ENCODE assay signal across 8 cellular contexts in the genomic region with DNA sequence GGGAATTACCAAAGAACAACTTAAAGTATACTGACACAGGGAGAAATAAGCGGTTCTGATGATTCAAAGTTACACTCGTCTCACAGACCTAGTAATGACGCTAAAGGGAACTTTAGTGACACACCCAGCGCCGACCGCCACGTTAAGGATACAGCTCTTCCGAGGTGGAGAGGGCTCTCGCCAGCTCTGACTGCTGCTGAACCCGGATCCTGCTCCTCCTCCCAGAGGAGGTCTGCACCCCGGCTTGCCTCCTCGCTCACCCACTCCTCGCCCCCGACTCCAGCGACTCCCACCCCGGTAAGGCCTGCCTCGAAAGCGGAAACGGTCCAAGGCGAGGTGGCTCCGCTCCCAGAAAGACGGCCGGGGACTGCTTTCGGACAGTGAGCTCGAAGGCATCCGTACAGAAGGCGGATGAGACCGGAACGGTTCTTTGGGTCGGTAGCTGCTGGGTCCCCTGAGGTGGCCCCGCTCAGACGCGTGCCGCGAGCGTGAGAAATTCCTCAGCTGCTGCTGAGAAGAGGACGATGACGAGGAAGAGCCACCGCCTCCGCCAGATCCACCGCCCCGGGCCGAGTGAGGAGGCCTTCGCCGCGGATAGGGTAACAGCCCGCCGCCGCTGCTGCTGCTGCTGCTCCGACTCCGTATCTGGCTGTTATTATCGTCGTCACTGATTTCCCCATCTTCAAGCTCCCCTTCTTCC. TPM values are rescaled to one million over a fixed set of nuclear protein-coding genes. Genes with fewer than 3 reads are reported as not detected.
DNase-seq lines count a peak whose midpoint lies in the region; ATAC-seq, FAIRE-seq and TF ChIP-seq lines count a peak whose summit lies in the region.

No MANE protein-coding gene starts in this region.

- peak overlapping the region; percentile 97 for H3K27ac ChIP-seq in K562 (ENCODE audit: extremely low read depth, low read depth, low read length)
- H3K27ac ChIP-seq in smooth muscle cell (ENCODE audit: low read depth), result peak overlapping the region; percentile 98

- ATAC-seq in GM21786 (IDR thresholded peaks at IDR 0.05; ENCODE audit: unreplicated experiment), result peak; percentile 15
- ATAC-seq in K562, result peak; percentile 69

- DNase-seq in KG1 (lab: John Stamatoyannopoulos, UW) (peak; percentile 36), UCSD-AML1 (lab: John Stamatoyannopoulos, UW; ENCODE audit: unreplicated experiment) (peak; percentile 69), K562 (ENCODE audit: extremely low read depth in 1 of 4, low spot score in 3 of 4) (peak; percentile 38 to 75 (median 42)), iPS-NIHi11 (ENCODE audit: low spot score) (peak; percentile 35), smooth muscle cell (lab: John Stamatoyannopoulos, UW; ENCODE audit: unreplicated experiment) (peak; percentile 75), SHP77 treated with DMSO at 0.1 percent for 48 hours (lab: John Stamatoyannopoulos, UW) (no peak)

- H3K36me3 ChIP-seq in ES-I3 (ENCODE audit: insufficient read depth, low read length) (peaks cover 4% of the 10 kb centered on the region; the same call in 1 of the 2 replicates), K562 (ENCODE audit: control insufficient read depth, insufficient read depth, low read length) (peaks cover 29% of the 10 kb centered on the region), smooth muscle cell (ENCODE audit: low read depth) (peaks cover 11% of the 10 kb centered on the region)

- POLR2A ChIA-PET in K562 (lab: Yijun Ruan, JAX), result interaction anchor here (0.6 to 3.8 kb wide), 16 partner anchors 8 to 288 kb away, joined by 3 to 18 read pairs (median 6); a partner anchor contains a TSS

- TF ChIP-seq EP300 in K562 (IDR thresholded peaks at IDR 0.05; ENCODE audit: low read length), result no peak

- H3K27me3 ChIP-seq in K562 (ENCODE audit: control insufficient read depth in 2 of 2, insufficient read depth in 2 of 2, low read length in 2 of 2) (no peaks in the 10 kb centered on the region), smooth muscle cell (ENCODE audit: low read depth) (no peaks in the 10 kb centered on the region)

- no peaks in the 10 kb centered on the region; the same call in 1 of the 2 replicates for H3K4me1 ChIP-seq in ES-I3 (ENCODE audit: insufficient read depth, low read length)
- H3K4me1 ChIP-seq in K562 (replicated peaks in 1 of 2; ENCODE audit: control insufficient read depth in 2 of 2, insufficient read depth in 2 of 2, low read length in 2 of 2), result peaks cover 11 to 12% of the 10 kb centered on the region in 2 experiments; a peak in 3 of 5 replicates
- peaks cover 30% of the 10 kb centered on the region for H3K4me1 ChIP-seq in smooth muscle cell (ENCODE audit: low read depth)

- H2AFZ ChIP-seq in K562 (ENCODE audit: low read depth, low read length) (peak overlapping the region; percentile 89), smooth muscle cell (ENCODE audit: low read depth) (no peak overlapping the region)

- H3K4me2 ChIP-seq in K562 (ENCODE audit: insufficient read depth, low read length) (peak overlapping the region; percentile 94), smooth muscle cell (peak overlapping the region; percentile 97)

- H3K9ac ChIP-seq in ES-I3 (ENCODE audit: low read depth, low read length), result peak overlapping the region; percentile 100
- H3K9ac ChIP-seq in K562 (ENCODE audit: insufficient read depth in 1 of 2, low read depth in 2 of 2, low read length in 2 of 2), result peak overlapping the region; percentile 95 to 96
- H3K9ac ChIP-seq in smooth muscle cell (ENCODE audit: low read depth), result peak overlapping the region; percentile 99

- TSS peak; percentile 76 for BruUV-seq in K562 (replicated peaks; lab: Mats Ljungman, UMichigan)

- intact Hi-C loops in K562 (cut with micrococcal nuclease), result no loop called here

- H3K9me1 ChIP-seq in K562 (ENCODE audit: control insufficient read depth, insufficient read depth, low read length), result no peaks in the 10 kb centered on the region

- TF ChIP-seq RAD21 in K562 (CRISPR knock-in tag; conservative IDR thresholded peaks at IDR 0.05 in 1 of 2, IDR thresholded peaks at IDR 0.05 in 1 of 2), result no peak

- H3K4me3 ChIP-seq in K562 (peak overlapping the region; percentile 85), smooth muscle cell (peak overlapping the region; percentile 96)

- H3K9me3 ChIP-seq in ES-I3 (ENCODE audit: control insufficient read depth, insufficient read depth, low read length) (no peaks in the 10 kb centered on the region), K562 (replicated peaks; ENCODE audit: control insufficient read depth, insufficient read depth, low read depth, low read length) (no peaks in the 10 kb centered on the region), smooth muscle cell (replicated peaks; ENCODE audit: low read depth) (no peaks in the 10 kb centered on the region)

- CTCF ChIA-PET in K562 (lab: Yijun Ruan, JAX; ENCODE audit: low intra/inter-chr PET ratio), result no interaction called here

- no peak for TF ChIP-seq POLR2A in K562 (conservative IDR thresholded peaks at IDR 0.05)

- H3F3A ChIP-seq in smooth muscle cell (ENCODE audit: low read depth), result no peaks in the 10 kb centered on the region

- no peak for FAIRE-seq in K562 (lab: Jason Lieb, UNC)

- in situ Hi-C loops in K562 (cut with MboI), result no loop called here

- WGBS in K562 (ENCODE audit: insufficient coverage, low coverage, missing lambda C conversion rate), result under 1% methylated on average over 50 of the region's 53 CpGs
- under 1% methylated on average over 53 of the region's 53 CpGs for WGBS in smooth muscle cell (ENCODE audit: low lambda C conversion rate)

- peaks cover 83% of the 10 kb centered on the region for H3K79me2 ChIP-seq in K562 (ENCODE audit: control insufficient read depth, insufficient read depth, low read length)
- H3K79me2 ChIP-seq in smooth muscle cell (ENCODE audit: low read depth), result peaks cover 82% of the 10 kb centered on the region

- TF ChIP-seq CTCF in K562 (IDR thresholded peaks at IDR 0.05 in 2 of 3, conservative IDR thresholded peaks at IDR 0.05 in 1 of 3; ENCODE audit: insufficient read depth in 2 of 3, low read depth in 1 of 3, low read length in 3 of 3) (no peak), smooth muscle cell (IDR thresholded peaks at IDR 0.05; ENCODE audit: borderline replicate concordance, insufficient read depth, poor library complexity, severe bottlenecking) (no peak)

- H4K20me1 ChIP-seq in K562 (replicated peaks; ENCODE audit: control insufficient read depth, insufficient read depth, low read length) (peaks cover 17% of the 10 kb centered on the region), smooth muscle cell (ENCODE audit: low read depth) (peaks cover 45% of the 10 kb centered on the region)

RNA-seq across cellular contexts. Expression of a gene that starts 0.6 kb away (rescaled TPM):
- 104 and 486 TPM in 2 replicates for total RNA-seq in K562 (2011; cell fraction: chromatin; rRNA removed; ENCODE audit: low replicate concordance)
- total RNA-seq in K562 (2011; cell fraction: nucleolus; rRNA removed), result 44.4 and 56.6 TPM in 2 replicates
- 103 and 125 TPM in 2 replicates for total RNA-seq in K562 (2011; cell fraction: nucleoplasm; rRNA removed)
- 19.4 and 20.9 TPM in 2 replicates for total RNA-seq in K562 (2014; rRNA removed)
- 21.5 and 21.7 TPM in 2 replicates for total RNA-seq in K562 (2014; rRNA removed; fragmentation: Illumina TruSeq; extraction: Trizol)
- total RNA-seq in K562 (2015; rRNA removed; fragmentation: Illumina TruSeq; extraction: Trizol), result 20.8 and 22.1 TPM in 2 replicates
- total RNA-seq in K562 (2021), result 30.4 and 35.8 TPM in 2 replicates
- polyA plus RNA-seq in K562 (2011; rRNA removed), result 80.5 and 89.5 TPM in 2 replicates
- 11.3 and 34.8 TPM in 2 replicates for polyA plus RNA-seq in K562 (2011; cell fraction: cytosol; rRNA removed)
- polyA plus RNA-seq in K562 (2011; cell fraction: nucleus; rRNA removed), result 133 and 257 TPM in 2 replicates
- polyA plus RNA-seq in K562 (2012), result 18.2 and 37.0 TPM in 2 replicates
- polyA plus RNA-seq in K562 (2014; fragmentation: Illumina TruSeq; extraction: Trizol), result 43.5 and 74.9 TPM in 2 replicates
- 10 to 100 TPM; 14.8 to 16.7 TPM for polyA plus RNA-seq in K562 (2014; fragmentation: Nextera tagmentation; extraction: Ambion mirVana)
- 57.6 and 63.2 TPM in 2 replicates for polyA plus RNA-seq in K562 (2014; rRNA removed)
- polyA minus RNA-seq in K562 (2011; rRNA and poly(A)+ RNA removed), result 49.3 and 70.4 TPM in 2 replicates
- polyA minus RNA-seq in K562 (2011; cell fraction: cytosol; rRNA and poly(A)+ RNA removed), result 16.2 and 21.0 TPM in 2 replicates
- polyA minus RNA-seq in K562 (2011; cell fraction: nucleus; rRNA and poly(A)+ RNA removed), result 82.8 and 167 TPM in 2 replicates
- total RNA-seq in smooth muscle cell, result 52.9 and 60.2 TPM in 2 replicates
- 17.5 and 27.3 TPM in 2 replicates for polyA plus RNA-seq in smooth muscle cell

RNA-seq across cellular contexts. Expression of a gene that starts 1.1 kb away (rescaled TPM):
- 8.2 and 11.8 TPM in 2 replicates for total RNA-seq in K562 (2011; cell fraction: chromatin; rRNA removed; ENCODE audit: low replicate concordance)
- 5.0 TPM in 2 replicates for total RNA-seq in K562 (2011; cell fraction: nucleolus; rRNA removed)
- total RNA-seq in K562 (2011; cell fraction: nucleoplasm; rRNA removed), result 9.3 and 13.7 TPM in 2 replicates
- total RNA-seq in K562 (2014; rRNA removed) (1.8 and 3.2 TPM in 2 replicates), K562 (2014; rRNA removed; fragmentation: Illumina TruSeq; extraction: Trizol) (6.4 and 8.1 TPM in 2 replicates), K562 (2015; rRNA removed; fragmentation: Illumina TruSeq; extraction: Trizol) (6.2 and 7.3 TPM in 2 replicates), K562 (2021) (4.0 and 5.7 TPM in 2 replicates), smooth muscle cell (18.1 and 33.3 TPM in 2 replicates)
- polyA plus RNA-seq in K562 (2011; rRNA removed) (7.3 and 8.0 TPM in 2 replicates), K562 (2014; fragmentation: Illumina TruSeq; extraction: Trizol) (6.0 and 6.8 TPM in 2 replicates), K562 (2014; fragmentation: Nextera tagmentation; extraction: Ambion mirVana) (10 to 100 TPM; 16.8 to 18.9 TPM), K562 (2014; rRNA removed) (5.6 and 8.4 TPM in 2 replicates), smooth muscle cell (7.9 and 8.8 TPM in 2 replicates)
- 0.83 and 2.1 TPM in 2 replicates for polyA plus RNA-seq in K562 (2011; cell fraction: cytosol; rRNA removed)
- 5.1 and 5.5 TPM in 2 replicates for polyA plus RNA-seq in K562 (2011; cell fraction: nucleus; rRNA removed)
- polyA plus RNA-seq in K562 (2012), result 3.6 and 4.9 TPM in 2 replicates
- polyA minus RNA-seq in K562 (2011; rRNA and poly(A)+ RNA removed), result 3.1 and 5.8 TPM in 2 replicates
- polyA minus RNA-seq in K562 (2011; cell fraction: cytosol; rRNA and poly(A)+ RNA removed), result 0.55 and 1.1 TPM in 2 replicates
- polyA minus RNA-seq in K562 (2011; cell fraction: nucleus; rRNA and poly(A)+ RNA removed), result 6.7 and 14.9 TPM in 2 replicates

RNA-seq across cellular contexts. Expression of a gene that starts 22.9 kb away (rescaled TPM):
- total RNA-seq in K562 (2011; cell fraction: chromatin; rRNA removed; ENCODE audit: low replicate concordance), result 14.9 and 22.9 TPM in 2 replicates
- 20.0 and 30.4 TPM in 2 replicates for total RNA-seq in K562 (2011; cell fraction: nucleolus; rRNA removed)
- total RNA-seq in K562 (2011; cell fraction: nucleoplasm; rRNA removed), result 22.7 and 25.7 TPM in 2 replicates
- total RNA-seq in K562 (2014; rRNA removed) (11.5 and 12.4 TPM in 2 replicates), K562 (2014; rRNA removed; fragmentation: Illumina TruSeq; extraction: Trizol) (17.2 and 20.6 TPM in 2 replicates), K562 (2015; rRNA removed; fragmentation: Illumina TruSeq; extraction: Trizol) (20.7 and 24.2 TPM in 2 replicates), K562 (2021) (14.1 and 15.7 TPM in 2 replicates), smooth muscle cell (11.8 and 19.6 TPM in 2 replicates)
- polyA plus RNA-seq in K562 (2011; rRNA removed) (15.8 and 20.7 TPM in 2 replicates), K562 (2014; fragmentation: Illumina TruSeq; extraction: Trizol) (8.2 and 8.8 TPM in 2 replicates), K562 (2014; fragmentation: Nextera tagmentation; extraction: Ambion mirVana) (10 to 100 TPM; 17.8 to 18.4 TPM), K562 (2014; rRNA removed) (10.5 and 15.5 TPM in 2 replicates), smooth muscle cell (7.1 and 8.3 TPM in 2 replicates)
- 6.9 and 18.4 TPM in 2 replicates for polyA plus RNA-seq in K562 (2011; cell fraction: cytosol; rRNA removed)
- polyA plus RNA-seq in K562 (2011; cell fraction: nucleus; rRNA removed), result 4.9 and 11.2 TPM in 2 replicates
- 9.6 and 13.6 TPM in 2 replicates for polyA plus RNA-seq in K562 (2012)
- 41.7 and 52.2 TPM in 2 replicates for polyA minus RNA-seq in K562 (2011; rRNA and poly(A)+ RNA removed)
- polyA minus RNA-seq in K562 (2011; cell fraction: cytosol; rRNA and poly(A)+ RNA removed), result 6.5 and 15.3 TPM in 2 replicates
- 7.4 and 10.6 TPM in 2 replicates for polyA minus RNA-seq in K562 (2011; cell fraction: nucleus; rRNA and poly(A)+ RNA removed)
